9 cellular contexts compared by ENCODE assay signal in genomic region chr6:129936329-129937165, GRCh38.
DNase-seq lines count a peak whose midpoint lies in the region; ATAC-seq and TF ChIP-seq lines count a peak whose summit lies in the region.
"Had no signal": no experiment of that assay in that cellular context is flagged by ENCODE, and none has a peak within 500 bp of the region (broad histone marks: within the 10 kb centered on the region; RNA-seq: fewer than 3 reads in every experiment).

No MANE protein-coding gene starts in this region.

- H3K36me3 ChIP-seq in osteoblast (ENCODE audit: insufficient read depth, low read length): no peaks in the 10 kb centered on the region
- H3K36me3 ChIP-seq: neutrophil had no signal

- no peaks in the 10 kb centered on the region for H3K4me1 ChIP-seq in osteoblast (ENCODE audit: insufficient read depth, low read length)

- H3K79me2 ChIP-seq in osteoblast (ENCODE audit: insufficient read depth, low read length): no peaks in the 10 kb centered on the region

- no peaks in the 10 kb centered on the region for H3K9me3 ChIP-seq in osteoblast (ENCODE audit: low read depth, low read length)
- H3K9me3 ChIP-seq: neutrophil had no signal

- intact Hi-C loops in natural killer cell (cut with micrococcal nuclease): loop anchor here (1.0 to 5.0 kb wide), 3 partner anchors 86 to 438 kb away; no protein-coding TSS in a partner anchor

- ATAC-seq in natural killer cell (peak in 2 of 3 donors; percentile 49 to 66), HG02588 (IDR thresholded peaks at IDR 0.05; ENCODE audit: unreplicated experiment) (peak; percentile 80), HG03135 (IDR thresholded peaks at IDR 0.05; ENCODE audit: unreplicated experiment) (no peak)
- ATAC-seq in natural killer cell treated with Interleukin-12 subunit alpha and Interleukin-12 subunit beta and Interleukin-15 and Interleukin-18, amount 100 ng/mL, for 72 hours: no peak

- peak overlapping the region; percentile 72 for H3K4me2 ChIP-seq in osteoblast (ENCODE audit: insufficient read depth, low read length)

- peaks cover 23 to 45% of the 10 kb centered on the region in 2 donors for H3K27me3 Mint-ChIP-seq in natural killer cell (ENCODE audit: low read depth in 2 of 2)
- peaks cover 27 to 40% of the 10 kb centered on the region in 2 donors for H3K27me3 Mint-ChIP-seq in natural killer cell treated with Interleukin-12 subunit alpha and Interleukin-12 subunit beta and Interleukin-15 and Interleukin-18, amount 100 ng/mL, for 72 hours

- no peak overlapping the region for H3K4me3 Mint-ChIP-seq in natural killer cell
- no peak overlapping the region for H3K4me3 Mint-ChIP-seq in natural killer cell treated with Interleukin-12 subunit alpha and Interleukin-12 subunit beta and Interleukin-15 and Interleukin-18, amount 100 ng/mL, for 72 hours

- H4K20me1 ChIP-seq in osteoblast (ENCODE audit: insufficient read depth, low read length): no peaks in the 10 kb centered on the region

- DNase-seq in natural killer cell (no peak), NCI-H226 (peak; percentile 59), fibroblast of mammary gland (ENCODE audit: low read depth) (peak; percentile 84), osteoblast (ENCODE audit: insufficient read length, low spot score, missing footprints) (no peak)
- DNase-seq in natural killer cell treated with Interleukin-12 subunit alpha and Interleukin-12 subunit beta and Interleukin-15 and Interleukin-18, amount 100 ng/mL, for 72 hours (ENCODE audit: low spot score): no peak
- DNase-seq in activated CD4-positive, alpha-beta T cell treated with anti-CD3 and anti-CD28 coated beads, Interleukin-2, amount 50 U/mL, for 1 hour: peak; percentile 38

- H3K27ac Mint-ChIP-seq in natural killer cell: no peak overlapping the region
- no peak overlapping the region for H3K27ac Mint-ChIP-seq in natural killer cell treated with Interleukin-12 subunit alpha and Interleukin-12 subunit beta and Interleukin-15 and Interleukin-18, amount 100 ng/mL, for 72 hours

- H3K27ac ChIP-seq in osteoblast (ENCODE audit: low read depth, low read length): no peak overlapping the region
- H3K27ac ChIP-seq: neutrophil had no signal

- H3K36me3 Mint-ChIP-seq in natural killer cell: no peaks in the 10 kb centered on the region
- H3K36me3 Mint-ChIP-seq in natural killer cell treated with Interleukin-12 subunit alpha and Interleukin-12 subunit beta and Interleukin-15 and Interleukin-18, amount 100 ng/mL, for 72 hours: no peaks in the 10 kb centered on the region

- no peak overlapping the region for H3K4me3 ChIP-seq in fibroblast of mammary gland (ENCODE audit: control insufficient read depth, low read depth, low read length)
- peak overlapping the region; percentile 24 for H3K4me3 ChIP-seq in osteoblast (ENCODE audit: insufficient read depth, low read length)

- no peaks in the 10 kb centered on the region for H3K4me1 Mint-ChIP-seq in natural killer cell
- no peaks in the 10 kb centered on the region for H3K4me1 Mint-ChIP-seq in natural killer cell treated with Interleukin-12 subunit alpha and Interleukin-12 subunit beta and Interleukin-15 and Interleukin-18, amount 100 ng/mL, for 72 hours (ENCODE audit: low read depth in 2 of 2)

- TF ChIP-seq CTCF in natural killer cell (IDR thresholded peaks at IDR 0.05) (peak; percentile 69), fibroblast of mammary gland (conservative IDR thresholded peaks at IDR 0.05; ENCODE audit: control insufficient read depth, insufficient read depth, low read depth, low read length) (peak; percentile 51), osteoblast (IDR thresholded peaks at IDR 0.05; ENCODE audit: extremely low read depth, low read depth, low read length) (peak; percentile 76)

- H3K27me3 ChIP-seq in osteoblast (ENCODE audit: insufficient read depth, low read length): peaks cover 9% of the 10 kb centered on the region

- H3K9me3 Mint-ChIP-seq in natural killer cell: no peaks in the 10 kb centered on the region
- H3K9me3 Mint-ChIP-seq in natural killer cell treated with Interleukin-12 subunit alpha and Interleukin-12 subunit beta and Interleukin-15 and Interleukin-18, amount 100 ng/mL, for 72 hours: no peaks in the 10 kb centered on the region

- peak overlapping the region; percentile 84 for H2AFZ ChIP-seq in osteoblast (ENCODE audit: low read length)

Comparison
In these comparisons a context has a peak if more than half of its experiments do, and no peak if none do; other contexts are left out.
1. ATAC-seq: peak in natural killer cell (2 of 3) and HG02588 (single experiment); none in natural killer cell treated with Interleukin-12 subunit alpha and Interleukin-12 subunit beta and Interleukin-15 and Interleukin-18, amount 100 ng/mL, for 72 hours (0 of 2) and HG03135 (single experiment).
2. DNase-seq: peak in NCI-H226 (single experiment), activated CD4-positive, alpha-beta T cell treated with anti-CD3 and anti-CD28 coated beads, Interleukin-2, amount 50 U/mL, for 1 hour (single experiment) and fibroblast of mammary gland (single experiment); none in natural killer cell (single experiment), natural killer cell treated with Interleukin-12 subunit alpha and Interleukin-12 subunit beta and Interleukin-15 and Interleukin-18, amount 100 ng/mL, for 72 hours (single experiment) and osteoblast (single experiment).
3. Peak in every context shown above with its lines, with median percentiles within 50 percentile points of each other: CTCF ChIP-seq.